ENCODE assay signal across 21 cellular contexts in the genomic region with DNA sequence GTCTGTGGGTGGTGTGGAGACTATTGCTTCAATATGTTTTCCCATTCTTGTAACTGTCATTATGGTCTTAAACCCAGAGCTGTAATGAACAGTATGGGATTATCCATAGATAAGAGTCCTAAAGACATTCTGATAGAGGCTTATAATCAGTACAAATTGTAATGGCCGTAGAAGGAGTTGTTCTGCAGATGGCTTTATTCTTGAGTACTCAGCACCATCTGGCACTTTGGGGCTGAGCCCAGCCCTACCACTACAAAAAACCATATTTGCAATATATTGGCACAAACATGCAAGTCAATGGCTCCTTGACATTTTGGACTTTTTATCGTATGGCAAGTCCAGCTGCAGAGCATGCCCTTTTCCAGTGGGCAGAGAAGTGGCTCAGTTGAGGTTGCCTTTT.
"Had no signal": no experiment of that assay in that cellular context is flagged by ENCODE, and none has a peak within 500 bp of the region (broad histone marks: within the 10 kb centered on the region; RNA-seq: fewer than 3 reads in every experiment).

No MANE protein-coding gene starts in this region.

- ATAC-seq: activated T-cell treated with anti-CD3 and anti-CD28 coated beads, Interleukin-2, amount 50 U/mL, for 4 hours; activated T-helper 17 cell treated with anti-CD3 and anti-CD28 coated beads, Interleukin-2, amount 50 U/mL, for 72 hours had no signal

- DNase-seq: activated B cell treated with CpG ODN at 0.5 μM for 24 hours; activated CD4-positive, alpha-beta memory T cell treated with anti-CD3 and anti-CD28 coated beads for 36 hours; activated CD4-positive, alpha-beta T cell treated with anti-CD3 and anti-CD28 coated beads for 1 hour; activated CD4-positive, alpha-beta T cell treated with anti-CD3 and anti-CD28 coated beads, Interleukin-2, amount 10 ng/mL, durations not matched to agents 24 days and 14 days; activated CD8-positive, alpha-beta memory T cell treated with anti-CD3 and anti-CD28 coated beads for 24 hours; activated gamma-delta T cell; activated naive CD4-positive, alpha-beta T cell treated with anti-CD3 and anti-CD28 coated beads for 36 hours; activated T-cell treated with anti-CD3 and anti-CD28 coated beads, Interleukin-2, amount 50 U/mL, for 4 hours; amygdala; Kasumi-1; KBM-7; NCI-H1436; NCI-H1694 treated with DMSO at 0.1 percent for 48 hours; NCI-H2107; NCI-H2171 treated with DMSO at 0.1 percent for 48 hours; NCI-H226; NCI-H510A; NCI-H748 treated with DMSO at 0.1 percent for 48 hours; Peyer's patch; Right ventricle myocardium superior had no signal
